In genomic region chr4:168923526-168924194, GRCh38 we compare ENCODE assay signal across 8 cellular contexts.
DNase-seq lines count a peak whose midpoint lies in the region; ATAC-seq and TF ChIP-seq lines count a peak whose summit lies in the region.

No MANE protein-coding gene starts in this region.

- H3K9ac ChIP-seq in Loucy (ENCODE audit: low read depth, low read length, poor library complexity, severe bottlenecking) (no peak overlapping the region), parathyroid adenoma (no peak overlapping the region)

- H3K4me3 ChIP-seq in H7 (ENCODE audit: insufficient read depth, low read depth, low read length) = no peak overlapping the region
- no peak overlapping the region for H3K4me3 ChIP-seq in Loucy (ENCODE audit: low read length, poor library complexity, severe bottlenecking)
- H3K4me3 ChIP-seq in parathyroid adenoma (ENCODE audit: low read depth, low read length) = no peak overlapping the region

- H3K9me3 ChIP-seq in Loucy (ENCODE audit: insufficient read depth, low read depth, low read length) (no peaks in the 10 kb centered on the region), parathyroid adenoma (ENCODE audit: control insufficient read depth, low read length) (no peaks in the 10 kb centered on the region)

- H3K4me2 ChIP-seq in Loucy (ENCODE audit: low read depth, low read length, poor library complexity, severe bottlenecking) (no peak overlapping the region), parathyroid adenoma (ENCODE audit: low read length) (no peak overlapping the region)

- H2AFZ ChIP-seq in Loucy (ENCODE audit: low read length) = no peak overlapping the region
- no peak overlapping the region for H2AFZ ChIP-seq in parathyroid adenoma

- H3K9me2 ChIP-seq in Loucy (replicated peaks; ENCODE audit: low read depth, low read length) = no peaks in the 10 kb centered on the region

- H4K20me1 ChIP-seq in Loucy (ENCODE audit: insufficient read depth, low read length, poor library complexity, severe bottlenecking) = no peaks in the 10 kb centered on the region

- no peak overlapping the region for H3K27ac ChIP-seq in parathyroid adenoma

- H3F3A ChIP-seq in Loucy (ENCODE audit: low read depth) = no peaks in the 10 kb centered on the region

- DNase-seq in ELF-1 (ENCODE audit: low read depth, low spot score) (peak; percentile 44), H7 (peak; percentile 44), RPMI7951 (ENCODE audit: low read depth) (peak; percentile 70), globus pallidus (ENCODE audit: low spot score) (peak; percentile 83)
- DNase-seq in activated T-helper 9 cell treated with anti-CD3 and anti-CD28 coated beads, Interleukin-2, amount 50 U/mL, for 16 hours (ENCODE audit: low read depth) = peak; percentile 6

- H3K79me2 ChIP-seq in Loucy (ENCODE audit: insufficient read depth, low read length) = no peaks in the 10 kb centered on the region
- H3K79me2 ChIP-seq in parathyroid adenoma = no peaks in the 10 kb centered on the region

- TF ChIP-seq CTCF in Loucy (conservative IDR thresholded peaks at IDR 0.05; ENCODE audit: low read length) = peak; percentile 91
- peak; percentile 71 for TF ChIP-seq CTCF in parathyroid adenoma (IDR thresholded peaks at IDR 0.05)

- ATAC-seq in GM18858 (IDR thresholded peaks at IDR 0.05; ENCODE audit: unreplicated experiment) = no peak

- no peaks in the 10 kb centered on the region; the same call in none of the 2 replicates for H3K36me3 ChIP-seq in H7 (replicated peaks; ENCODE audit: control insufficient read depth, insufficient read depth, low read length)
- peaks cover 70% of the 10 kb centered on the region for H3K36me3 ChIP-seq in Loucy (ENCODE audit: insufficient read depth, low read length)
- no peaks in the 10 kb centered on the region for H3K36me3 ChIP-seq in parathyroid adenoma (ENCODE audit: control insufficient read depth, insufficient read depth, low read length)

- no peaks in the 10 kb centered on the region for H3K4me1 ChIP-seq in Loucy (ENCODE audit: insufficient read depth, low read length, poor library complexity, severe bottlenecking)
- H3K4me1 ChIP-seq in parathyroid adenoma = peaks cover 2% of the 10 kb centered on the region

- no peaks in the 10 kb centered on the region for H3K27me3 ChIP-seq in H7 (ENCODE audit: control insufficient read depth, insufficient read depth, low read length)
- H3K27me3 ChIP-seq in Loucy (ENCODE audit: insufficient read depth, low read length, poor library complexity, severe bottlenecking) = no peaks in the 10 kb centered on the region
- H3K27me3 ChIP-seq in parathyroid adenoma (ENCODE audit: control insufficient read depth, insufficient read depth, low read length) = no peaks in the 10 kb centered on the region

Comparison
In these comparisons a context has a peak if more than half of its experiments do, and no peak if none do; other contexts are left out.
1. DNase-seq: peak in every context shown above with its lines; median percentile 83 in globus pallidus; 70 in RPMI7951; 44 in ELF-1; 44 in H7; 6 in activated T-helper 9 cell treated with anti-CD3 and anti-CD28 coated beads, Interleukin-2, amount 50 U/mL, for 16 hours.